In the genomic region with DNA sequence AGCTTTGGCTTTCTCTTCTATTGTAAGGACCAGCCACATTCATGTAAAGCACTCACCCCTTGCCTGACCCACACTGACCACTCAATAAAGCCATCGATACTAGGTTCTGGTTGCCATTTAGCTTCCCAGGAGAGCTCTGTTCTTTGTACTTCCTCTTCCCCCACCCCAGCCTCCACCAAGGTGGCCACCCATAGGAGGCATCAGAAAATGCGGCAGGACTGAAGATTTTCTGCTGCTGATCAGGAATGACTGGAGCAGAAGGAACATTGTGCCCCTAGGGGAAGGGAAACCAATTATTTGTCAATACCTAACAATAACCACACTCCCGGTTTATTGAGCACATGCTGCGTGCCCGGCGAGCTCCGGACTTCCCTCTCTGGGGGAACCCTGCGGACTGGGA, we compare ENCODE assay signal across 1 cellular context.
TF ChIP-seq lines count a peak whose summit lies in the region.

No MANE protein-coding gene starts in this region.

TF ChIP-seq in WTC11, 78 proteins besides CTCF, POLR2A, EP300 and RAD21 (continued from another document):
- TF ChIP-seq, protein P1, sequence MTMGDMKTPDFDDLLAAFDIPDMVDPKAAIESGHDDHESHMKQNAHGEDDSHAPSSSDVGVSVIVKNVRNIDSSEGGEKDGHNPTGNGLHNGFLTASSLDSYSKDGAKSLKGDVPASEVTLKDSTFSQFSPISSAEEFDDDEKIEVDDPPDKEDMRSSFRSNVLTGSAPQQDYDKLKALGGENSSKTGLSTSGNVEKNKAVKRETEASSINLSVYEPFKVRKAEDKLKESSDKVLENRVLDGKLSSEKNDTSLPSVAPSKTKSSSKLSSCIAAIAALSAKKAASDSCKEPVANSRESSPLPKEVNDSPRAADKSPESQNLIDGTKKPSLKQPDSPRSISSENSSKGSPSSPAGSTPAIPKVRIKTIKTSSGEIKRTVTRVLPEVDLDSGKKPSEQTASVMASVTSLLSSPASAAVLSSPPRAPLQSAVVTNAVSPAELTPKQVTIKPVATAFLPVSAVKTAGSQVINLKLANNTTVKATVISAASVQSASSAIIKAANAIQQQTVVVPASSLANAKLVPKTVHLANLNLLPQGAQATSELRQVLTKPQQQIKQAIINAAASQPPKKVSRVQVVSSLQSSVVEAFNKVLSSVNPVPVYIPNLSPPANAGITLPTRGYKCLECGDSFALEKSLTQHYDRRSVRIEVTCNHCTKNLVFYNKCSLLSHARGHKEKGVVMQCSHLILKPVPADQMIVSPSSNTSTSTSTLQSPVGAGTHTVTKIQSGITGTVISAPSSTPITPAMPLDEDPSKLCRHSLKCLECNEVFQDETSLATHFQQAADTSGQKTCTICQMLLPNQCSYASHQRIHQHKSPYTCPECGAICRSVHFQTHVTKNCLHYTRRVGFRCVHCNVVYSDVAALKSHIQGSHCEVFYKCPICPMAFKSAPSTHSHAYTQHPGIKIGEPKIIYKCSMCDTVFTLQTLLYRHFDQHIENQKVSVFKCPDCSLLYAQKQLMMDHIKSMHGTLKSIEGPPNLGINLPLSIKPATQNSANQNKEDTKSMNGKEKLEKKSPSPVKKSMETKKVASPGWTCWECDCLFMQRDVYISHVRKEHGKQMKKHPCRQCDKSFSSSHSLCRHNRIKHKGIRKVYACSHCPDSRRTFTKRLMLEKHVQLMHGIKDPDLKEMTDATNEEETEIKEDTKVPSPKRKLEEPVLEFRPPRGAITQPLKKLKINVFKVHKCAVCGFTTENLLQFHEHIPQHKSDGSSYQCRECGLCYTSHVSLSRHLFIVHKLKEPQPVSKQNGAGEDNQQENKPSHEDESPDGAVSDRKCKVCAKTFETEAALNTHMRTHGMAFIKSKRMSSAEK (CRISPR knock-in tag; IDR thresholded peaks at IDR 0.05; ENCODE audit: borderline replicate concordance): no peak
- TF ChIP-seq EMX1 (CRISPR knock-in tag; IDR thresholded peaks at IDR 0.05) (no peak), HMGA2 (CRISPR knock-in tag; IDR thresholded peaks at IDR 0.05) (no peak), MXD4 (CRISPR knock-in tag; IDR thresholded peaks at IDR 0.05; ENCODE audit: borderline replicate concordance) (no peak), NFYB (CRISPR knock-in tag; conservative IDR thresholded peaks at IDR 0.05; ENCODE audit: low read depth) (no peak)
- TF ChIP-seq, protein P2, sequence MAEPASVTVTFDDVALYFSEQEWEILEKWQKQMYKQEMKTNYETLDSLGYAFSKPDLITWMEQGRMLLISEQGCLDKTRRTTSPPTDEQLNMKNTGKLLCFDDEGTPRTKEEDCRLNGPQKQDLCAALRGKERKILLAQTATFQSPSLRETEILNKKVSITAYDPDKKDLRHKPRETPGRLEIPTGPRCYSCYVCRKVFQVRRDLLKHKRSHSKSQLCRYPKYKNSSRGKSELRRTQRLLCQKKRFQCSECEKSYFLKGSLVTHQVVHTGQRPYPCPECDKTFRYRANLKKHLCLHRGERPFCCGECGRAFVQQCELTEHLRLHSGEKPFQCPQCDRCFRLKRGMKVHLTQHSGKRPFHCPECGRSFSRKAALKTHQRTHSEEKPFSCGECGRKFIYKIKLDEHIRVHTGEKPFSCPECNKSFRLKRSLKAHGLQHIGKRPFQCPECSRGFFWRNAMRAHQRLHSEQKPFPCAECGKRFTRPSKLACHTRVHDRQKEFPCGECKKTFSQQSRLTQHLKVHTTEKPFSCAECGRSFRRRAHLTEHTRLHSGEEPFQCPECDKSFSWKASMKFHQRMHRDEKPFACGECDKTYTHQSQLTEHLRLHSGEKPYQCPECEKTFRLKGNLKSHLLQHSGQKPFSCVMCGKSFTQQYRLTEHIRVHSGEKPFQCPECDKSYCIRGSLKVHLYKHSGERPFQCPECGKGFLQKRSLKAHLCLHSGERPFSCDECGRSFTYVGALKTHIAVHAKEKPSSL (CRISPR knock-in tag; conservative IDR thresholded peaks at IDR 0.05): no peak
- TF ChIP-seq, protein P3, sequence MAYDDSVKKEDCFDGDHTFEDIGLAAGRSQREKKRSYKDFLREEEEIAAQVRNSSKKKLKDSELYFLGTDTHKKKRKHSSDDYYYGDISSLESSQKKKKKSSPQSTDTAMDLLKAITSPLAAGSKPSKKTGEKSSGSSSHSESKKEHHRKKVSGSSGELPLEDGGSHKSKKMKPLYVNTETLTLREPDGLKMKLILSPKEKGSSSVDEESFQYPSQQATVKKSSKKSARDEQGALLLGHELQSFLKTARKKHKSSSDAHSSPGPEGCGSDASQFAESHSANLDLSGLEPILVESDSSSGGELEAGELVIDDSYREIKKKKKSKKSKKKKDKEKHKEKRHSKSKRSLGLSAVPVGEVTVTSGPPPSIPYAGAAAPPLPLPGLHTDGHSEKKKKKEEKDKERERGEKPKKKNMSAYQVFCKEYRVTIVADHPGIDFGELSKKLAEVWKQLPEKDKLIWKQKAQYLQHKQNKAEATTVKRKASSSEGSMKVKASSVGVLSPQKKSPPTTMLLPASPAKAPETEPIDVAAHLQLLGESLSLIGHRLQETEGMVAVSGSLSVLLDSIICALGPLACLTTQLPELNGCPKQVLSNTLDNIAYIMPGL (CRISPR knock-in tag; IDR thresholded peaks at IDR 0.05): no peak
- TF ChIP-seq, protein P4, sequence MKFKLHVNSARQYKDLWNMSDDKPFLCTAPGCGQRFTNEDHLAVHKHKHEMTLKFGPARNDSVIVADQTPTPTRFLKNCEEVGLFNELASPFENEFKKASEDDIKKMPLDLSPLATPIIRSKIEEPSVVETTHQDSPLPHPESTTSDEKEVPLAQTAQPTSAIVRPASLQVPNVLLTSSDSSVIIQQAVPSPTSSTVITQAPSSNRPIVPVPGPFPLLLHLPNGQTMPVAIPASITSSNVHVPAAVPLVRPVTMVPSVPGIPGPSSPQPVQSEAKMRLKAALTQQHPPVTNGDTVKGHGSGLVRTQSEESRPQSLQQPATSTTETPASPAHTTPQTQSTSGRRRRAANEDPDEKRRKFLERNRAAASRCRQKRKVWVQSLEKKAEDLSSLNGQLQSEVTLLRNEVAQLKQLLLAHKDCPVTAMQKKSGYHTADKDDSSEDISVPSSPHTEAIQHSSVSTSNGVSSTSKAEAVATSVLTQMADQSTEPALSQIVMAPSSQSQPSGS (CRISPR knock-in tag; IDR thresholded peaks at IDR 0.05; ENCODE audit: borderline replicate concordance, low read depth): no peak
